ENCODE assay signal across 8 cellular contexts in genomic region chr18:79068299-79068945, GRCh38. TPM values are rescaled to one million over a fixed set of nuclear protein-coding genes. Genes with fewer than 3 reads are reported as not detected.
DNase-seq lines count a peak whose midpoint lies in the region; ATAC-seq, FAIRE-seq and TF ChIP-seq lines count a peak whose summit lies in the region.

No MANE protein-coding gene starts in this region.

- H3K27ac ChIP-seq in angular gyrus (ENCODE audit: low read depth, low read length) (peak overlapping the region; percentile 81), kidney (ENCODE audit: low read depth in 2 of 2, low read length in 2 of 2) (peak overlapping the region; percentile 92 to 96)

- H3K4me1 ChIP-seq in kidney (ENCODE audit: control insufficient read depth in 1 of 2, insufficient read depth in 1 of 2, low read depth in 1 of 2, low read length in 2 of 2), result peaks cover 0 to 11% of the 10 kb centered on the region in 2 donors

- intact Hi-C loops in kidney (cut with DNase I), result no loop called here

- no peak for DNase-seq in AG04449 (ENCODE audit: low read depth, low spot score)
- no peak for DNase-seq in MG63
- DNase-seq in kidney, result no peak
- DNase-seq in stimulated activated CD8-positive, alpha-beta memory T cell treated with anti-CD3 and anti-CD28 coated beads, Interleukin-4, amount 100 ng/mL, for 4 hours (ENCODE audit: low read depth in 2 of 2, low spot score in 1 of 2), result peak; percentile 4 to 13
- DNase-seq in islet precursor cell, result no peak
- no peak for DNase-seq in GM19238 (ENCODE audit: insufficient read length, low spot score)

- H3K27me3 ChIP-seq in MG63, result no peaks in the 10 kb centered on the region

- CTCF ChIA-PET in AG04449 (lab: Yijun Ruan, JAX), result no interaction called here

- H3K9ac ChIP-seq in kidney (ENCODE audit: low read length in 2 of 2), result peak overlapping the region; percentile 20 to 44

- peak; percentile 27 for ATAC-seq in GM19351 (IDR thresholded peaks at IDR 0.05; ENCODE audit: unreplicated experiment)

- POLR2A ChIA-PET in AG04449 (lab: Yijun Ruan, JAX), result no interaction called here

- peak overlapping the region; percentile 76 for H3K4me3 ChIP-seq in AG04449 (ENCODE audit: low read depth, low read length)
- H3K4me3 ChIP-seq in MG63, result peak overlapping the region; percentile 70
- H3K4me3 ChIP-seq in kidney (ENCODE audit: low read length in 2 of 2), result peak overlapping the region; percentile 62 to 91

- no peak for TF ChIP-seq CTCF in AG04449 (IDR thresholded peaks at IDR 0.05; ENCODE audit: insufficient read depth, low read length, missing control alignments)
- no peak for TF ChIP-seq CTCF in kidney (IDR thresholded peaks at IDR 0.05; ENCODE audit: borderline replicate concordance, extremely low read depth, insufficient read depth)

- H3K36me3 ChIP-seq in MG63, result no peaks in the 10 kb centered on the region
- no peaks in the 10 kb centered on the region for H3K36me3 ChIP-seq in kidney (ENCODE audit: control insufficient read depth in 1 of 2, insufficient read depth in 2 of 2, low read length in 2 of 2)

- H3K9me3 ChIP-seq in MG63, result no peaks in the 10 kb centered on the region
- no peaks in the 10 kb centered on the region for H3K9me3 ChIP-seq in kidney (ENCODE audit: control insufficient read depth in 1 of 2, low read length in 2 of 2)

- FAIRE-seq in kidney (lab: Jason Lieb, UNC), result no peak

RNA-seq across cellular contexts. Expression of gene ATP9B, which starts 0.8 kb away (rescaled TPM):
- 6.1 and 11.7 TPM in 2 replicates for total RNA-seq in MG63 (2014; rRNA removed; shearing (Covaris generic); ENCODE audit: low replicate concordance)
- total RNA-seq in kidney, result 48.2 TPM
- polyA plus RNA-seq in kidney (ENCODE audit: insufficient read depth, low read depth, low replicate concordance), result 10.0 TPM

Comparison
In these comparisons a context has a peak if more than half of its experiments do, and no peak if none do; other contexts are left out.
1. DNase-seq: peak in stimulated activated CD8-positive, alpha-beta memory T cell treated with anti-CD3 and anti-CD28 coated beads, Interleukin-4, amount 100 ng/mL, for 4 hours (2 of 2); none in AG04449 (single experiment), MG63 (single experiment), kidney (single experiment), islet precursor cell (single experiment) and GM19238 (single experiment).
2. Peak in every context shown above with its lines, with median percentiles within 50 percentile points of each other: H3K4me3 ChIP-seq.